29 cellular contexts compared by ENCODE assay signal in the genomic region with DNA sequence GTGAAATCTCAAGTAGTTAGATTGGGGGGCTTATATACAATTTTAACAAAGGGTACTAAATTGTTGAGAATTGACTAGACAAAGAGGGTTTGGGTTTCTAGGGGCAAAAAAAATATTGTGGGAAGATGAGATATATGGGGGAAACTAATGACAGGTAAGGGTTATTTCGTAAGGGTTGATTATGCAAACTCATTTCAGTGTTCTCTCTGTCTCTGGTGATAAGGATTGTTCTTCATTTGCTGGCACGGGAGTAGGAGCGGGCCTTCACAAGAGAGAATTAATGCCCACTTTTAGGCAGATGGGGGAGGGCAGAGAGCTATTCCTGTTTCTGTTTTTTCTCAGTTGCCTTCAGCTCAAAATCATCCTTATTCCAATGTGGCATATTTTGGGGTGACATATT.
"Had no signal": no experiment of that assay in that cellular context is flagged by ENCODE, and none has a peak within 500 bp of the region (broad histone marks: within the 10 kb centered on the region; RNA-seq: fewer than 3 reads in every experiment).

No MANE protein-coding gene starts in this region.

- H3K4me3 ChIP-seq: ascending aorta, cardiac muscle cell, SJSA1 had no signal

- DNase-seq: activated CD4-positive, alpha-beta T cell treated with anti-CD3 and anti-CD28 coated beads for 48 hours; activated CD4-positive, alpha-beta T cell treated with anti-CD3 and anti-CD28 coated beads, Interleukin-2, amount 50 U/mL, for 4 hours; activated CD4-positive, CD25-positive, alpha-beta regulatory T cell treated with anti-CD3 and anti-CD28 coated beads, Interleukin-2, amount 50 U/mL, for 72 hours; activated CD8-positive, alpha-beta T cell treated with anti-CD3 and anti-CD28 coated beads, Interleukin-2, amount 10 ng/mL, durations not matched to agents 7 days and 5 days; activated effector memory CD4-positive, alpha-beta T cell treated with Interleukin-2 at 50 U/mL for 16 hours; activated naive CD4-positive, alpha-beta T cell; activated T-cell treated with anti-CD3 and anti-CD28 coated beads, Interleukin-2, amount 50 U/mL, for 24 hours; amniotic stem cell; MM.1S; NCI-H1092; NCI-H1417; NCI-H1694; NCI-H2029; NCI-H2107; NCI-H2171 treated with DMSO at 0.1 percent for 48 hours; NCI-H345; NCI-H510A; NCI-H526 treated with DMSO at 0.1 percent for 48 hours; NCI-H82; PC-3; SHP77; T-helper 17 cell; T1000 had no signal

- H3K4me1 ChIP-seq: ascending aorta had no signal

- FAIRE-seq: RCC 7860 had no signal

- H3K27me3 ChIP-seq: ascending aorta, SJSA1 had no signal

- H3K27ac ChIP-seq: ascending aorta, cardiac muscle cell, SJSA1 had no signal

- H3K36me3 ChIP-seq: ascending aorta, cardiac muscle cell, SJSA1 had no signal

- H3K9me3 ChIP-seq: ascending aorta, SJSA1 had no signal

- ATAC-seq: activated CD8-positive, alpha-beta T cell treated with anti-CD3 and anti-CD28 coated beads, Interleukin-2, amount 10 ng/mL, durations not matched to agents 7 days and 5 days; PC-3; SK-N-SH treated with all-trans-retinoic acid at 6 μM for 48 hours; T-helper 17 cell; WTC11 had no signal
